ENCODE assay signal across 11 cellular contexts in genomic region chr1:244963231-244963826, GRCh38.
DNase-seq lines count a peak whose midpoint lies in the region; ATAC-seq and TF ChIP-seq lines count a peak whose summit lies in the region.
"Had no signal": no experiment of that assay in that cellular context is flagged by ENCODE, and none has a peak within 500 bp of the region (broad histone marks: within the 10 kb centered on the region; RNA-seq: fewer than 3 reads in every experiment).

No MANE protein-coding gene starts in this region.

- DNase-seq in CD14-positive monocyte (ENCODE audit: low spot score) (no peak), MV-4-11 (lab: John Stamatoyannopoulos, UW) (peak; percentile 11), choroid plexus epithelial cell (ENCODE audit: low read depth) (peak; percentile 33), SHP77 (lab: John Stamatoyannopoulos, UW) (no peak)
- no peak for DNase-seq in natural killer cell treated with Interleukin-12 subunit alpha and Interleukin-12 subunit beta and Interleukin-15 and Interleukin-18, amount 100 ng/mL, for 72 hours (ENCODE audit: low spot score)
- no peak for DNase-seq in activated naive CD4-positive, alpha-beta T cell treated with Interleukin-2 at 50 U/mL for 16 hours
- DNase-seq: effector CD8-positive, alpha-beta T cell; NCI-H526 had no signal

- H3K27ac Mint-ChIP-seq in CD14-positive monocyte, result peak overlapping the region in 6 of 7 donors; percentile 27 to 87 (median 58)
- peak overlapping the region; percentile 59 to 95 for H3K27ac Mint-ChIP-seq in natural killer cell treated with Interleukin-12 subunit alpha and Interleukin-12 subunit beta and Interleukin-15 and Interleukin-18, amount 100 ng/mL, for 72 hours
- H3K27ac Mint-ChIP-seq: T-helper 2 cell treated with Interferon-gamma antibody and Interleukin-4, amounts not matched to agents 5 μg/mL and 100 μg/mL, for 36 hours had no signal

- H3K4me3 ChIP-seq in choroid plexus epithelial cell (ENCODE audit: low read depth, low read length), result no peak overlapping the region

- peak; percentile 40 to 62 for ATAC-seq in natural killer cell treated with Interleukin-12 subunit alpha and Interleukin-12 subunit beta and Interleukin-15 and Interleukin-18, amount 100 ng/mL, for 72 hours
- no peak for ATAC-seq in GM18870 (IDR thresholded peaks at IDR 0.05; ENCODE audit: unreplicated experiment)
- no peak for ATAC-seq in GM19023 (IDR thresholded peaks at IDR 0.05; ENCODE audit: unreplicated experiment)

- H3K4me1 Mint-ChIP-seq in CD14-positive monocyte, result peaks cover 40% of the 10 kb centered on the region
- H3K4me1 Mint-ChIP-seq in natural killer cell treated with Interleukin-12 subunit alpha and Interleukin-12 subunit beta and Interleukin-15 and Interleukin-18, amount 100 ng/mL, for 72 hours (ENCODE audit: low read depth in 2 of 2), result peaks cover 13 to 17% of the 10 kb centered on the region in 2 donors

- peak overlapping the region in 1 of 2 donors; percentile 72 for H3K4me3 Mint-ChIP-seq in CD14-positive monocyte
- peak overlapping the region; percentile 75 for H3K4me3 Mint-ChIP-seq in natural killer cell treated with Interleukin-12 subunit alpha and Interleukin-12 subunit beta and Interleukin-15 and Interleukin-18, amount 100 ng/mL, for 72 hours
- H3K4me3 Mint-ChIP-seq: T-helper 2 cell treated with Interferon-gamma antibody and Interleukin-4, amounts not matched to agents 5 μg/mL and 100 μg/mL, for 36 hours had no signal

- peaks cover 0 to 2% (median 0%) of the 10 kb centered on the region in 7 donors for H3K9me3 Mint-ChIP-seq in CD14-positive monocyte
- H3K9me3 Mint-ChIP-seq in natural killer cell treated with Interleukin-12 subunit alpha and Interleukin-12 subunit beta and Interleukin-15 and Interleukin-18, amount 100 ng/mL, for 72 hours, result no peaks in the 10 kb centered on the region
- H3K9me3 Mint-ChIP-seq: T-helper 2 cell treated with Interferon-gamma antibody and Interleukin-4, amounts not matched to agents 5 μg/mL and 100 μg/mL, for 36 hours had no signal

- H3K36me3 Mint-ChIP-seq in CD14-positive monocyte, result no peaks in the 10 kb centered on the region
- H3K36me3 Mint-ChIP-seq in natural killer cell treated with Interleukin-12 subunit alpha and Interleukin-12 subunit beta and Interleukin-15 and Interleukin-18, amount 100 ng/mL, for 72 hours, result no peaks in the 10 kb centered on the region

- TF ChIP-seq CTCF in CD14-positive monocyte (IDR thresholded peaks at IDR 0.05) (no peak), choroid plexus epithelial cell (conservative IDR thresholded peaks at IDR 0.05; ENCODE audit: low read depth, low read length) (no peak)

- H3K27me3 Mint-ChIP-seq in CD14-positive monocyte (ENCODE audit: low read depth in 3 of 3), result no peaks in the 10 kb centered on the region
- no peaks in the 10 kb centered on the region for H3K27me3 Mint-ChIP-seq in natural killer cell treated with Interleukin-12 subunit alpha and Interleukin-12 subunit beta and Interleukin-15 and Interleukin-18, amount 100 ng/mL, for 72 hours

- intact Hi-C loops in CD14-positive monocyte (cut with micrococcal nuclease), result loop anchor here in 1 of 2 donors (10.0 kb wide), 1 partner anchor 1641 kb away; no protein-coding TSS in a partner anchor

Comparison
In these comparisons a context has a peak if more than half of its experiments do, and no peak if none do; other contexts are left out.
1. DNase-seq: peak in MV-4-11 (single experiment) and choroid plexus epithelial cell (single experiment); none in CD14-positive monocyte (single experiment), natural killer cell treated with Interleukin-12 subunit alpha and Interleukin-12 subunit beta and Interleukin-15 and Interleukin-18, amount 100 ng/mL, for 72 hours (single experiment), activated naive CD4-positive, alpha-beta T cell treated with Interleukin-2 at 50 U/mL for 16 hours (single experiment) and SHP77 (0 of 2).
2. ATAC-seq: peak in natural killer cell treated with Interleukin-12 subunit alpha and Interleukin-12 subunit beta and Interleukin-15 and Interleukin-18, amount 100 ng/mL, for 72 hours (2 of 2); none in GM18870 (single experiment) and GM19023 (single experiment).